Comparison of ENCODE assay signal across 1 cellular context in the genomic region with DNA sequence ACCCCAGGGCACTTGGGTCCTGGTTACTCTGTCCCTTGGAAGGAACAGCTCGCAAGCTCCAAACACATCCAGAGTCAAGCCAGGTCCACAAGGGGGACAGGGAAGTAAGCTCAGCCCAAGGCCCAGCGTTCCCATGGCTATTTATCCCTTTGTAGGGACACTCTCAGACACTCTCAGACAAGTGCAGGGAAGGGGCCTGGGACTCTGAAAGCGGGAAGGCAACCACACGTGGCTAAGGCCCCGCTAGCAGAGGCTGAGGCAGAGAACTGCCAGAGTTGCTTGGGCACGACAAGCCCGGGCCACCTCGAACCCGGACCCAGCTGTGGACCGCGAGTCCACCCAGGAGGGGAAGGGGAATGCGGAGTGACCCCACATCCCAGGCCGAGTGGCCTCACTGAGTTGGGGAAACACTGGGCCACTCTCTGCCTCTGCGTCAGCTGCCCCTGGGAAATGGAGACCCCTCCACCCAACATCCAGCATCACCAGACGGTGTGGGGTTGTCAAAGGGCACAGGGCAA.
TF ChIP-seq lines count a peak whose summit lies in the region.

No MANE protein-coding gene starts in this region.

TF ChIP-seq in IMR-90, 13 proteins besides CTCF, POLR2A, EP300 and RAD21 (continued from another document):
- TF ChIP-seq RFX5 (IDR thresholded peaks at IDR 0.05; ENCODE audit: low read depth, low read length): no peak
- TF ChIP-seq, protein P1, sequence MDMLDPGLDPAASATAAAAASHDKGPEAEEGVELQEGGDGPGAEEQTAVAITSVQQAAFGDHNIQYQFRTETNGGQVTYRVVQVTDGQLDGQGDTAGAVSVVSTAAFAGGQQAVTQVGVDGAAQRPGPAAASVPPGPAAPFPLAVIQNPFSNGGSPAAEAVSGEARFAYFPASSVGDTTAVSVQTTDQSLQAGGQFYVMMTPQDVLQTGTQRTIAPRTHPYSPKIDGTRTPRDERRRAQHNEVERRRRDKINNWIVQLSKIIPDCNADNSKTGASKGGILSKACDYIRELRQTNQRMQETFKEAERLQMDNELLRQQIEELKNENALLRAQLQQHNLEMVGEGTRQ (IDR thresholded peaks at IDR 0.05; ENCODE audit: low read depth, low read length): no peak
- TF ChIP-seq CHD1 (IDR thresholded peaks at IDR 0.05; ENCODE audit: low read depth, low read length): no peak
- TF ChIP-seq, protein P2, sequence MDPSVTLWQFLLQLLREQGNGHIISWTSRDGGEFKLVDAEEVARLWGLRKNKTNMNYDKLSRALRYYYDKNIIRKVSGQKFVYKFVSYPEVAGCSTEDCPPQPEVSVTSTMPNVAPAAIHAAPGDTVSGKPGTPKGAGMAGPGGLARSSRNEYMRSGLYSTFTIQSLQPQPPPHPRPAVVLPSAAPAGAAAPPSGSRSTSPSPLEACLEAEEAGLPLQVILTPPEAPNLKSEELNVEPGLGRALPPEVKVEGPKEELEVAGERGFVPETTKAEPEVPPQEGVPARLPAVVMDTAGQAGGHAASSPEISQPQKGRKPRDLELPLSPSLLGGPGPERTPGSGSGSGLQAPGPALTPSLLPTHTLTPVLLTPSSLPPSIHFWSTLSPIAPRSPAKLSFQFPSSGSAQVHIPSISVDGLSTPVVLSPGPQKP (IDR thresholded peaks at IDR 0.05; ENCODE audit: borderline replicate concordance, low read depth, low read length): no peak
- no peak for TF ChIP-seq CEBPB (IDR thresholded peaks at IDR 0.05; ENCODE audit: low read depth, low read length)
- no peak for TF ChIP-seq BHLHE40 (IDR thresholded peaks at IDR 0.05; ENCODE audit: low read depth, low read length)
TF ChIP-seq in IMR-90: peak in this region for 0.
